7 cellular contexts compared by ENCODE assay signal in genomic region chr17:40063915-40064531, GRCh38. TPM values are rescaled to one million over a fixed set of nuclear protein-coding genes. Genes with fewer than 3 reads are reported as not detected.
DNase-seq lines count a peak whose midpoint lies in the region; ATAC-seq and TF ChIP-seq lines count a peak whose summit lies in the region.
"Had no signal": no experiment of that assay in that cellular context is flagged by ENCODE, and none has a peak within 500 bp of the region (broad histone marks: within the 10 kb centered on the region; RNA-seq: fewer than 3 reads in every experiment).

No MANE protein-coding gene starts in this region.

- H3K4me3 ChIP-seq in astrocyte of the spinal cord (ENCODE audit: low read depth, low read length): peak overlapping the region; percentile 88
- H3K4me3 ChIP-seq in naive thymus-derived CD4-positive, alpha-beta T cell (ENCODE audit: low read length): peak overlapping the region; percentile 81

- no peak for TF ChIP-seq CTCF in HFFc6 (IDR thresholded peaks at IDR 0.05)
- no peak for TF ChIP-seq CTCF in astrocyte of the spinal cord (IDR thresholded peaks at IDR 0.05; ENCODE audit: low read depth, low read length)

- POLR2A ChIA-PET in naive thymus-derived CD4-positive, alpha-beta T cell (lab: Charles Lee): interaction anchor here (0.6 to 7.2 kb wide), 11 partner anchors 7 to 488 kb away, joined by 3 to 62 read pairs (median 9); partner anchors contain the start of genes CASC3, CSF3, MED24 and MSL1

- in situ Hi-C loops in astrocyte of the spinal cord (cut with HindIII; ENCODE audit: low sequenced_read_pairs): loop anchor here (25.0 kb wide), 1 partner anchor 123 kb away; the partner anchor contains the start of gene RAPGEFL1

- peak; percentile 3 for ATAC-seq in naive thymus-derived CD4-positive, alpha-beta T cell
- ATAC-seq in GM21528 (IDR thresholded peaks at IDR 0.05; ENCODE audit: low FRiP score, unreplicated experiment): no peak

- CTCF ChIA-PET in naive thymus-derived CD4-positive, alpha-beta T cell (lab: Charles Lee): interaction anchor here (1.0 to 11.1 kb wide), 8 partner anchors 10 to 105 kb away, joined by 3 to 127 read pairs (median 11); partner anchors contain the start of gene MED24

- H3K9me3 Mint-ChIP-seq in HFFc6: no peaks in the 10 kb centered on the region
- H3K9me3 Mint-ChIP-seq in naive thymus-derived CD4-positive, alpha-beta T cell: no peaks in the 10 kb centered on the region

- peak overlapping the region; percentile 82 for H3K4me3 Mint-ChIP-seq in HFFc6
- peak overlapping the region; percentile 86 to 97 (median 94) for H3K4me3 Mint-ChIP-seq in naive thymus-derived CD4-positive, alpha-beta T cell

- intact Hi-C loops in naive thymus-derived CD4-positive, alpha-beta T cell (cut with micrococcal nuclease): loop anchor here (1.0 to 5.0 kb wide), 4 partner anchors 32 to 103 kb away; partner anchors contain the start of gene CASC3 (in 1 of the 2)

- peak overlapping the region; percentile 84 for H3K27ac Mint-ChIP-seq in HFFc6
- peak overlapping the region in 8 of 9 donors; percentile 77 to 95 (median 89) for H3K27ac Mint-ChIP-seq in naive thymus-derived CD4-positive, alpha-beta T cell

- H3K4me1 Mint-ChIP-seq in HFFc6 (ENCODE audit: low read depth): peaks cover 55% of the 10 kb centered on the region
- H3K4me1 Mint-ChIP-seq in naive thymus-derived CD4-positive, alpha-beta T cell: peaks cover 40 to 65% (median 56%) of the 10 kb centered on the region in 7 donors

- DNase-seq in HFFc6 (no peak), astrocyte of the spinal cord (ENCODE audit: low read depth, low spot score) (no peak), HuH-7.5 (ENCODE audit: low spot score) (no peak), NCI-H2081 treated with DMSO at 0.1 percent for 48 hours (lab: John Stamatoyannopoulos, UW) (no peak)
- DNase-seq in naive thymus-derived CD4-positive, alpha-beta T cell: peak in 2 of 9 donors; percentile 26 to 33

- peaks cover 31 to 45% of the 10 kb centered on the region in 2 donors for H3K4me1 ChIP-seq in naive thymus-derived CD4-positive, alpha-beta T cell (ENCODE audit: control insufficient read depth in 2 of 2, insufficient read depth in 2 of 2, low read length in 2 of 2)

- H3K9me3 ChIP-seq in naive thymus-derived CD4-positive, alpha-beta T cell (ENCODE audit: control insufficient read depth in 2 of 3, low read length in 3 of 3): no peaks in the 10 kb centered on the region

- no peaks in the 10 kb centered on the region; the same call in 1 of the 2 replicates for H3K27me3 Mint-ChIP-seq in HFFc6 (ENCODE audit: insufficient read depth)
- peaks cover 0 to 50% (median 0%) of the 10 kb centered on the region in 5 donors for H3K27me3 Mint-ChIP-seq in naive thymus-derived CD4-positive, alpha-beta T cell

- peaks cover 0 to 3% (median 0%) of the 10 kb centered on the region in 3 experiments for H3K36me3 ChIP-seq in naive thymus-derived CD4-positive, alpha-beta T cell (ENCODE audit: control insufficient read depth in 2 of 3, insufficient read depth in 3 of 3, low read length in 3 of 3)

- no peaks in the 10 kb centered on the region for H3K27me3 ChIP-seq in naive thymus-derived CD4-positive, alpha-beta T cell (ENCODE audit: control insufficient read depth in 2 of 2, insufficient read depth in 2 of 2, low read length in 2 of 2)

- H3K36me3 Mint-ChIP-seq in HFFc6 (ENCODE audit: low read depth): no peaks in the 10 kb centered on the region
- peaks cover 0 to 5% (median 0%) of the 10 kb centered on the region in 5 donors for H3K36me3 Mint-ChIP-seq in naive thymus-derived CD4-positive, alpha-beta T cell

- H3K27ac ChIP-seq in naive thymus-derived CD4-positive, alpha-beta T cell (ENCODE audit: low read depth, low read length): peak overlapping the region; percentile 84

RNA-seq across cellular contexts. Expression of gene THRA, which starts 1.3 kb away (rescaled TPM):
- total RNA-seq in HFFc6 (2021; fragmentation: NEBNext Ultra II Directional; extraction: Animal tissue kit (Norgen Biotek cat#: 25700)): 10 to 100 TPM; 29.3 to 33.7 (median 30.7) TPM
- 10 to 100 TPM in 4 of 5 experiments, 1 to 10 TPM in 1; 3.2 to 55.9 (median 48.4) TPM for total RNA-seq in naive thymus-derived CD4-positive, alpha-beta T cell
- 10 to 100 TPM; 17.7 to 26.2 TPM for polyA plus RNA-seq in naive thymus-derived CD4-positive, alpha-beta T cell

RNA-seq across cellular contexts. Expression of gene MED24, which starts 9.8 kb away (rescaled TPM):
- 10 to 100 TPM; 60.9 to 72.8 (median 65.3) TPM for total RNA-seq in HFFc6 (2021; fragmentation: NEBNext Ultra II Directional; extraction: Animal tissue kit (Norgen Biotek cat#: 25700))
- 100 to 1,000 TPM in 1 of 5 experiments, 10 to 100 TPM in 4; 82.9 to 103 (median 91.4) TPM for total RNA-seq in naive thymus-derived CD4-positive, alpha-beta T cell
- 10 to 100 TPM; 46.7 to 62.7 TPM for polyA plus RNA-seq in naive thymus-derived CD4-positive, alpha-beta T cell

RNA-seq across cellular contexts. Expression of gene NR1D1, which starts 36.4 kb away (rescaled TPM):
- 10 to 100 TPM; 11.2 to 15.8 (median 15.1) TPM for total RNA-seq in HFFc6 (2021; fragmentation: NEBNext Ultra II Directional; extraction: Animal tissue kit (Norgen Biotek cat#: 25700))
- total RNA-seq in naive thymus-derived CD4-positive, alpha-beta T cell: 10 to 100 TPM in 4 of 5 experiments, 1 to 10 TPM in 1; 3.6 to 34.2 (median 17.3) TPM
- polyA plus RNA-seq in naive thymus-derived CD4-positive, alpha-beta T cell: 10 to 100 TPM in 1 of 2 donors, 1 to 10 TPM in 1; 4.7 to 11.2 TPM

RNA-seq across cellular contexts. Expression of gene CSF3, which starts 48.8 kb away (rescaled TPM):
- under 1 TPM in 5 of 6 experiments, not detected in 1; 0.31 to 0.59 (median 0.48) TPM for total RNA-seq in HFFc6 (2021; fragmentation: NEBNext Ultra II Directional; extraction: Animal tissue kit (Norgen Biotek cat#: 25700))
- total RNA-seq in naive thymus-derived CD4-positive, alpha-beta T cell: not detected
- not detected for polyA plus RNA-seq in naive thymus-derived CD4-positive, alpha-beta T cell
- total RNA-seq: NCI-H460 had no signal

RNA-seq across cellular contexts. Expression of gene MSL1, which starts 57.7 kb away (rescaled TPM):
- total RNA-seq in HFFc6 (2021; fragmentation: NEBNext Ultra II Directional; extraction: Animal tissue kit (Norgen Biotek cat#: 25700)): 10 to 100 TPM; 61.2 to 67.8 (median 65.5) TPM
- total RNA-seq in naive thymus-derived CD4-positive, alpha-beta T cell: 100 to 1,000 TPM in 4 of 5 experiments, 10 to 100 TPM in 1; 97.0 to 145 (median 113) TPM
- 10 to 100 TPM in 1 of 2 donors, 1 to 10 TPM in 1; 8.0 to 11.3 TPM for polyA plus RNA-seq in naive thymus-derived CD4-positive, alpha-beta T cell
